8 cellular contexts compared by ENCODE assay signal in the genomic region with DNA sequence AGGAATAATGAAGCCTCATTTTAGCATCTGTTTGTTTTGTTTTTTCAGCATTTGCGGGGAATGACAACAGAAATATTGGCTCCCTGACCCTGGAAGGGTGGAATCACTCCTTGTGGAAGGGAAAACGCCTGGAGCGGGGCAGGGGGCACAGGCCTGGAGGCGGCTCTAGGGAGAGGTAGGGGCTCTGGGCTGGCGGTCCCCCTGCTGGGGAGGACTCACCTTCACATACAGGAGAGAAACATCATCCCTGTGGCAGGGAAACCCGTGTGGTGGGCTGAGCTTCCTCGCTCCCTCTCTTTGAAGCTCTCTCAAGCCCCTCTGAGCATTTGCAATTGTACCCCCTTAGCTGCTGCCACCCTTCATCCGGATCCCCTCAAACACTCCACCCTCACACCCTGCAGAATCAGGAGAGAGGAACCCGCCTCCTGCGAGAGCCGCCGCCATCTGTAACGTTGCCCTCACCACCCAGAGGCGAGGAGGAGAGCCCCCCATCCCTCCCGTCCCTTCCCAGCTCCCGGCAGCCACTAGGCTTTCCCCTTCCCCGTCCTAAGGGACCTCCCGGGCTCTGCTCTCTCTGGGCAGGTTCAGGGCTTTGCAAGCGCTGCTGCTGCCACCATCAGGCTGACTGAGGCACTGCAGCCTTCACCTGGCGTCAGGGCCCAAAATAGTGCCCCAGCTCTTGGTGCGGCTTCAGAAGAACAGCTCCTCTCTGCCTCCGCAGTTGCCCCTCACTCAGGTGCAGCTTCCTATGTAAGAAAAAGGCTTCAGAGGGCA. TPM values are rescaled to one million over a fixed set of nuclear protein-coding genes. Genes with fewer than 3 reads are reported as not detected.
A peak's percentile ranks its signal among the peaks of the same experiment; 100 is the strongest.
DNase-seq lines count a peak whose midpoint lies in the region; ATAC-seq and TF ChIP-seq lines count a peak whose summit lies in the region.

No MANE protein-coding gene starts in this region.

- WGBS in liver, result 25% methylated on average over 22 of the region's 22 CpGs

- CTCF ChIA-PET in A673 (lab: Charles Lee), result interaction anchor here (0.6 to 1.2 kb wide), 5 partner anchors 11 to 549 kb away, joined by 3 to 9 read pairs (median 3); no protein-coding TSS in a partner anchor
- CTCF ChIA-PET in activated CD4-positive, alpha-beta T cell treated with anti-CD3 and anti-CD28 coated beads for 36 hours (lab: Charles Lee), result interaction anchor here (0.8 to 4.6 kb wide), 11 partner anchors 8 to 679 kb away, joined by 3 to 26 read pairs (median 3); a partner anchor contains a TSS

- POLR2A ChIA-PET in A673 (lab: Charles Lee; ENCODE audit: low non-redundant PET), result no interaction called here
- POLR2A ChIA-PET in activated CD4-positive, alpha-beta T cell treated with anti-CD3 and anti-CD28 coated beads for 36 hours (lab: Charles Lee), result no interaction called here

- no peaks in the 10 kb centered on the region for H3K4me1 ChIP-seq in A673 (ENCODE audit: insufficient read depth, low read length, poor library complexity, severe bottlenecking)
- H3K4me1 ChIP-seq in liver (ENCODE audit: control insufficient read depth in 4 of 4, insufficient read depth in 4 of 4, low read length in 3 of 4), result no peaks in the 10 kb centered on the region

- H3K27me3 Mint-ChIP-seq in activated CD4-positive, alpha-beta T cell treated with anti-CD3 and anti-CD28 coated beads for 36 hours, result peaks cover 19% of the 10 kb centered on the region

- H3K36me3 ChIP-seq in A673 (ENCODE audit: insufficient read depth, low read length, poor library complexity, severe bottlenecking), result no peaks in the 10 kb centered on the region
- no peaks in the 10 kb centered on the region for H3K36me3 ChIP-seq in liver (ENCODE audit: control insufficient read depth in 4 of 4, insufficient read depth in 3 of 4, low read depth in 1 of 4, low read length in 3 of 4)

- ATAC-seq in GM18498 (IDR thresholded peaks at IDR 0.05; ENCODE audit: unreplicated experiment) (peak; percentile 88), HG03045 (IDR thresholded peaks at IDR 0.05; ENCODE audit: unreplicated experiment) (peak; percentile 75)
- ATAC-seq in activated CD4-positive, alpha-beta T cell treated with anti-CD3 and anti-CD28 coated beads for 36 hours, result peak; percentile 53

- peaks cover 16% of the 10 kb centered on the region for H3K27me3 ChIP-seq in A673 (replicated peaks; ENCODE audit: insufficient read depth, low read depth, low read length, poor library complexity)
- no peaks in the 10 kb centered on the region for H3K27me3 ChIP-seq in liver (ENCODE audit: control insufficient read depth in 4 of 4, insufficient read depth in 4 of 4, low read length in 3 of 4)

- no peak overlapping the region for H3K4me3 ChIP-seq in A673 (ENCODE audit: low read depth, low read length, poor library complexity, severe bottlenecking)
- H3K4me3 ChIP-seq in coronary artery, result no peak overlapping the region
- H3K4me3 ChIP-seq in liver (ENCODE audit: low read depth in 1 of 3, low read length in 3 of 3), result no peak overlapping the region

- H3K4me3 Mint-ChIP-seq in activated CD4-positive, alpha-beta T cell treated with anti-CD3 and anti-CD28 coated beads for 36 hours, result no peak overlapping the region

- no peak overlapping the region for H3K27ac Mint-ChIP-seq in activated CD4-positive, alpha-beta T cell treated with anti-CD3 and anti-CD28 coated beads for 36 hours

- BruUV-seq in A673 (replicated peaks; lab: Mats Ljungman, UMichigan), result no TSS peak

- TF ChIP-seq CTCF in A673 (conservative IDR thresholded peaks at IDR 0.05; ENCODE audit: low read depth, low read length) (peak; percentile 99), coronary artery (IDR thresholded peaks at IDR 0.05) (peak; percentile 86), liver (IDR thresholded peaks at IDR 0.05; ENCODE audit: low read depth, low read length, missing input control) (peak; percentile 92)

- H3K9me3 ChIP-seq in A673 (ENCODE audit: low read depth, low read length, poor library complexity, severe bottlenecking), result no peaks in the 10 kb centered on the region
- no peaks in the 10 kb centered on the region for H3K9me3 ChIP-seq in liver (ENCODE audit: control insufficient read depth in 4 of 4, low read length in 3 of 4)

- TF ChIP-seq RAD21 in liver (IDR thresholded peaks at IDR 0.05), result peak; percentile 94 to 97

- no peak overlapping the region for H3K9ac ChIP-seq in liver (ENCODE audit: low read depth in 1 of 2, low read length in 2 of 2)

- no peaks in the 10 kb centered on the region for H3K36me3 Mint-ChIP-seq in activated CD4-positive, alpha-beta T cell treated with anti-CD3 and anti-CD28 coated beads for 36 hours (ENCODE audit: low read depth)

- no peak overlapping the region for H3K27ac ChIP-seq in A673 (ENCODE audit: low read depth, low read length, poor library complexity, severe bottlenecking)
- H3K27ac ChIP-seq in coronary artery, result no peak overlapping the region
- H3K27ac ChIP-seq in liver (ENCODE audit: low read depth in 1 of 2, low read length in 2 of 2), result no peak overlapping the region

- no peaks in the 10 kb centered on the region for H3K4me1 Mint-ChIP-seq in activated CD4-positive, alpha-beta T cell treated with anti-CD3 and anti-CD28 coated beads for 36 hours

- no peaks in the 10 kb centered on the region for H3K9me3 Mint-ChIP-seq in activated CD4-positive, alpha-beta T cell treated with anti-CD3 and anti-CD28 coated beads for 36 hours (ENCODE audit: low read depth)

- intact Hi-C loops in A673 (cut with micrococcal nuclease; ENCODE audit: unreplicated experiment), result loop anchor here (1.0 to 10.0 kb wide), 4 partner anchors 274 to 678 kb away; no protein-coding TSS in a partner anchor
- intact Hi-C loops in activated CD4-positive, alpha-beta T cell treated with anti-CD3 and anti-CD28 coated beads for 36 hours (cut with DNase I, micrococcal nuclease), result loop anchor here (1.0 to 10.0 kb wide), 7 partner anchors 115 to 679 kb away; no protein-coding TSS in a partner anchor

- DNase-seq in A673 (ENCODE audit: low spot score) (peak; percentile 83), NCI-H2227 (lab: John Stamatoyannopoulos, UW; ENCODE audit: unreplicated experiment) (peak; percentile 81), coronary artery (ENCODE audit: low spot score) (no peak)
- DNase-seq in activated CD4-positive, alpha-beta T cell treated with anti-CD3 and anti-CD28 coated beads for 36 hours, result peak; percentile 77
- peak; percentile 39 to 54 for DNase-seq in stimulated activated CD4-positive, alpha-beta T cell treated with anti-CD3 and anti-CD28 coated beads, Interleukin-4, amount 100 ng/mL, for 48 hours (ENCODE audit: low read depth in 2 of 2)

TF ChIP-seq in liver, 16 proteins besides CTCF, POLR2A, EP300 and RAD21:
- no peak for TF ChIP-seq NR2F2 (IDR thresholded peaks at IDR 0.05)
- TF ChIP-seq, protein P1, sequence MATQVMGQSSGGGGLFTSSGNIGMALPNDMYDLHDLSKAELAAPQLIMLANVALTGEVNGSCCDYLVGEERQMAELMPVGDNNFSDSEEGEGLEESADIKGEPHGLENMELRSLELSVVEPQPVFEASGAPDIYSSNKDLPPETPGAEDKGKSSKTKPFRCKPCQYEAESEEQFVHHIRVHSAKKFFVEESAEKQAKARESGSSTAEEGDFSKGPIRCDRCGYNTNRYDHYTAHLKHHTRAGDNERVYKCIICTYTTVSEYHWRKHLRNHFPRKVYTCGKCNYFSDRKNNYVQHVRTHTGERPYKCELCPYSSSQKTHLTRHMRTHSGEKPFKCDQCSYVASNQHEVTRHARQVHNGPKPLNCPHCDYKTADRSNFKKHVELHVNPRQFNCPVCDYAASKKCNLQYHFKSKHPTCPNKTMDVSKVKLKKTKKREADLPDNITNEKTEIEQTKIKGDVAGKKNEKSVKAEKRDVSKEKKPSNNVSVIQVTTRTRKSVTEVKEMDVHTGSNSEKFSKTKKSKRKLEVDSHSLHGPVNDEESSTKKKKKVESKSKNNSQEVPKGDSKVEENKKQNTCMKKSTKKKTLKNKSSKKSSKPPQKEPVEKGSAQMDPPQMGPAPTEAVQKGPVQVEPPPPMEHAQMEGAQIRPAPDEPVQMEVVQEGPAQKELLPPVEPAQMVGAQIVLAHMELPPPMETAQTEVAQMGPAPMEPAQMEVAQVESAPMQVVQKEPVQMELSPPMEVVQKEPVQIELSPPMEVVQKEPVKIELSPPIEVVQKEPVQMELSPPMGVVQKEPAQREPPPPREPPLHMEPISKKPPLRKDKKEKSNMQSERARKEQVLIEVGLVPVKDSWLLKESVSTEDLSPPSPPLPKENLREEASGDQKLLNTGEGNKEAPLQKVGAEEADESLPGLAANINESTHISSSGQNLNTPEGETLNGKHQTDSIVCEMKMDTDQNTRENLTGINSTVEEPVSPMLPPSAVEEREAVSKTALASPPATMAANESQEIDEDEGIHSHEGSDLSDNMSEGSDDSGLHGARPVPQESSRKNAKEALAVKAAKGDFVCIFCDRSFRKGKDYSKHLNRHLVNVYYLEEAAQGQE (IDR thresholded peaks at IDR 0.05), result no peak
- no peak for TF ChIP-seq HNF4G (IDR thresholded peaks at IDR 0.05)
- TF ChIP-seq TAF1 (conservative IDR thresholded peaks at IDR 0.05), result no peak
- TF ChIP-seq SP1 (IDR thresholded peaks at IDR 0.05), result no peak
- TF ChIP-seq, protein P2, sequence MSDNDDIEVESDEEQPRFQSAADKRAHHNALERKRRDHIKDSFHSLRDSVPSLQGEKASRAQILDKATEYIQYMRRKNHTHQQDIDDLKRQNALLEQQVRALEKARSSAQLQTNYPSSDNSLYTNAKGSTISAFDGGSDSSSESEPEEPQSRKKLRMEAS (IDR thresholded peaks at IDR 0.05), result no peak
- TF ChIP-seq, protein P3, sequence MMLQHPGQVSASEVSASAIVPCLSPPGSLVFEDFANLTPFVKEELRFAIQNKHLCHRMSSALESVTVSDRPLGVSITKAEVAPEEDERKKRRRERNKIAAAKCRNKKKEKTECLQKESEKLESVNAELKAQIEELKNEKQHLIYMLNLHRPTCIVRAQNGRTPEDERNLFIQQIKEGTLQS (IDR thresholded peaks at IDR 0.05), result no peak
- TF ChIP-seq HNF4A (conservative IDR thresholded peaks at IDR 0.05), result no peak
- TF ChIP-seq EGR1 (IDR thresholded peaks at IDR 0.05; ENCODE audit: low read depth in 2 of 2), result no peak
- no peak for TF ChIP-seq YY1 (IDR thresholded peaks at IDR 0.05)

RNA-seq across cellular contexts. Expression of a gene that starts 10.4 kb away (rescaled TPM):
- total RNA-seq in A673 (2021), result not detected in 2 replicates
- total RNA-seq in activated CD4-positive, alpha-beta T cell treated with anti-CD3 and anti-CD28 coated beads for 36 hours, result not detected
- total RNA-seq in liver, result under 1 TPM in 1 of 2 donors, not detected in 1; 0.08 TPM
- polyA plus RNA-seq in liver, result under 1 TPM; 0.03 to 0.29 TPM
